In genomic region chr3:58143417-58144055, GRCh38 we compare ENCODE assay signal across 21 cellular contexts.
DNase-seq lines count a peak whose midpoint lies in the region; ATAC-seq and TF ChIP-seq lines count a peak whose summit lies in the region.
"Had no signal": no experiment of that assay in that cellular context is flagged by ENCODE, and none has a peak within 500 bp of the region (broad histone marks: within the 10 kb centered on the region; RNA-seq: fewer than 3 reads in every experiment).

No MANE protein-coding gene starts in this region.

- POLR2A ChIA-PET in Panc1 (lab: Charles Lee): no interaction called here

- H3K4me1 Mint-ChIP-seq in stimulated activated naive B cell treated with anti-CD40 and anti-IgM and Interleukin-4, amounts not matched to agents 10 μg/mL and 1 μg/mL and 100 μg/mL, for 72 hours: no peaks in the 10 kb centered on the region
- H3K4me1 Mint-ChIP-seq: CD4-positive, CD25-positive, alpha-beta regulatory T cell; endodermal cell had no signal

- H3K4me3 ChIP-seq in Panc1 (ENCODE audit: low read depth in 2 of 2, low read length in 2 of 2) (no peak overlapping the region), choroid plexus epithelial cell (ENCODE audit: low read depth, low read length) (no peak overlapping the region), right lobe of liver (no peak overlapping the region)
- H3K4me3 ChIP-seq: gastroesophageal sphincter had no signal

- no peak overlapping the region for H3K4me3 Mint-ChIP-seq in stimulated activated naive B cell treated with anti-CD40 and anti-IgM and Interleukin-4, amounts not matched to agents 10 μg/mL and 1 μg/mL and 100 μg/mL, for 72 hours
- H3K4me3 Mint-ChIP-seq: CD4-positive, CD25-positive, alpha-beta regulatory T cell; endodermal cell had no signal

- ATAC-seq in Panc1: peak; percentile 79
- peak; percentile 91 to 95 (median 94) for ATAC-seq in right lobe of liver
- no peak for ATAC-seq in stimulated activated naive B cell treated with anti-CD40 and anti-IgM and Interleukin-4, amounts not matched to agents 10 μg/mL and 1 μg/mL and 100 μg/mL, for 72 hours (replicated peaks)
- ATAC-seq: gastroesophageal sphincter, HCT116 had no signal

- H3K27ac Mint-ChIP-seq in stimulated activated naive B cell treated with anti-CD40 and anti-IgM and Interleukin-4, amounts not matched to agents 10 μg/mL and 1 μg/mL and 100 μg/mL, for 72 hours: peak overlapping the region; percentile 3

- intact Hi-C loops in Panc1 (cut with micrococcal nuclease; ENCODE audit: unreplicated experiment): no loop called here
- intact Hi-C loops in right lobe of liver (cut with DNase I): no loop called here

- in situ Hi-C loops in Panc1 (cut with HindIII; ENCODE audit: low pct_unique_long_range_greater_than_20kb, low sequenced_read_pairs): no loop called here

- H3K36me3 ChIP-seq in Panc1 (ENCODE audit: control insufficient read depth, insufficient read depth, low read length) (peaks cover 25% of the 10 kb centered on the region), right lobe of liver (peaks cover 0 to 59% (median 35%) of the 10 kb centered on the region in 4 donors)

- DNase-seq in Panc1 (ENCODE audit: low read depth, low spot score) (no peak), choroid plexus epithelial cell (ENCODE audit: low read depth) (peak; percentile 43), right lobe of liver (peak; percentile 70 to 86 (median 76)), nucleus accumbens (lab: John Stamatoyannopoulos, UW) (no peak), DMS79 (lab: John Stamatoyannopoulos, UW) (no peak)
- DNase-seq in stimulated activated naive B cell treated with anti-CD40 and anti-IgM and Interleukin-4, amounts not matched to agents 10 μg/mL and 1 μg/mL and 100 μg/mL, for 72 hours: no peak
- DNase-seq in activated CD8-positive, alpha-beta memory T cell treated with anti-CD3 and anti-CD28 coated beads, Interleukin-2, amount 50 U/mL, for 4 hours: no peak
- DNase-seq: activated naive CD4-positive, alpha-beta T cell treated with Interleukin-2 at 50 U/mL for 16 hours; activated T-cell treated with anti-CD3 and anti-CD28 coated beads, Interleukin-2, amount 50 U/mL, for 48 hours; CD4-positive, CD25-positive, alpha-beta regulatory T cell; cortex of kidney; DMS 273 treated with DMSO at 0.1 percent for 48 hours; endodermal cell; mammary epithelial cell; NCI-H1105 treated with DMSO at 0.1 percent for 48 hours; NK-92 treated with Interleukin-12 subunit alpha and Interleukin-12 subunit beta, amount 100 ng/mL, for 24 hours; small intestine; stimulated activated CD4-positive, alpha-beta T cell treated with anti-CD3 and anti-CD28 coated beads, Interleukin-1b, Interleukin-23, amount 100 ng/mL, for 48 hours; T-helper 1 cell had no signal

- BruUV-seq in Panc1 (replicated peaks; lab: Mats Ljungman, UMichigan): no TSS peak

- no peaks in the 10 kb centered on the region for H3K9me3 ChIP-seq in Panc1 (ENCODE audit: control insufficient read depth, insufficient read depth, low read depth, low read length)
- H3K9me3 ChIP-seq in right lobe of liver: no peaks in the 10 kb centered on the region
- H3K9me3 ChIP-seq: gastroesophageal sphincter had no signal

- no peak for TF ChIP-seq CTCF in Panc1 (IDR thresholded peaks at IDR 0.05)
- no peak for TF ChIP-seq CTCF in choroid plexus epithelial cell (conservative IDR thresholded peaks at IDR 0.05; ENCODE audit: low read depth, low read length)
- no peak for TF ChIP-seq CTCF in right lobe of liver (IDR thresholded peaks at IDR 0.05)

- no peaks in the 10 kb centered on the region for H3K27me3 Mint-ChIP-seq in stimulated activated naive B cell treated with anti-CD40 and anti-IgM and Interleukin-4, amounts not matched to agents 10 μg/mL and 1 μg/mL and 100 μg/mL, for 72 hours
- H3K27me3 Mint-ChIP-seq: CD4-positive, CD25-positive, alpha-beta regulatory T cell had no signal

- WGBS in right lobe of liver (ENCODE audit: insufficient coverage, low coverage, low lambda C conversion rate, missing lambda C conversion rate): 72% methylated on average over 5 of the region's 9 CpGs

- no peak overlapping the region for H3K27ac ChIP-seq in Panc1 (ENCODE audit: low read length)
- H3K27ac ChIP-seq in right lobe of liver: peak overlapping the region; percentile 35 to 74 (median 45)

- no peaks in the 10 kb centered on the region for H3K9me3 Mint-ChIP-seq in stimulated activated naive B cell treated with anti-CD40 and anti-IgM and Interleukin-4, amounts not matched to agents 10 μg/mL and 1 μg/mL and 100 μg/mL, for 72 hours
- H3K9me3 Mint-ChIP-seq: endodermal cell had no signal

- H3K27me3 ChIP-seq in Panc1 (ENCODE audit: control insufficient read depth, insufficient read depth, low read length): no peaks in the 10 kb centered on the region
- H3K27me3 ChIP-seq in right lobe of liver: no peaks in the 10 kb centered on the region
- H3K27me3 ChIP-seq: gastroesophageal sphincter had no signal

- no peak for TF ChIP-seq POLR2A in right lobe of liver (IDR thresholded peaks at IDR 0.05)

- H3K4me1 ChIP-seq in Panc1 (ENCODE audit: control insufficient read depth, insufficient read depth, low read length) (peaks cover 20% of the 10 kb centered on the region), right lobe of liver (peaks cover 0 to 19% (median 6%) of the 10 kb centered on the region in 4 donors)
- H3K4me1 ChIP-seq: gastroesophageal sphincter had no signal

- CTCF ChIA-PET in Panc1 (lab: Charles Lee): no interaction called here

- H3K36me3 Mint-ChIP-seq in stimulated activated naive B cell treated with anti-CD40 and anti-IgM and Interleukin-4, amounts not matched to agents 10 μg/mL and 1 μg/mL and 100 μg/mL, for 72 hours: peaks cover 17 to 41% of the 10 kb centered on the region in 2 donors

Comparison
In these comparisons a context has a peak if more than half of its experiments do, and no peak if none do; other contexts are left out.
1. ATAC-seq: peak in Panc1 (single experiment) and right lobe of liver (4 of 4); none in stimulated activated naive B cell treated with anti-CD40 and anti-IgM and Interleukin-4, amounts not matched to agents 10 μg/mL and 1 μg/mL and 100 μg/mL, for 72 hours (0 of 2).
2. DNase-seq: peak in choroid plexus epithelial cell (single experiment) and right lobe of liver (3 of 3); none in Panc1 (single experiment), stimulated activated naive B cell treated with anti-CD40 and anti-IgM and Interleukin-4, amounts not matched to agents 10 μg/mL and 1 μg/mL and 100 μg/mL, for 72 hours (single experiment), activated CD8-positive, alpha-beta memory T cell treated with anti-CD3 and anti-CD28 coated beads, Interleukin-2, amount 50 U/mL, for 4 hours (single experiment), nucleus accumbens (0 of 56) and DMS79 (single experiment).